8 cellular contexts compared by ENCODE assay signal in the genomic region with DNA sequence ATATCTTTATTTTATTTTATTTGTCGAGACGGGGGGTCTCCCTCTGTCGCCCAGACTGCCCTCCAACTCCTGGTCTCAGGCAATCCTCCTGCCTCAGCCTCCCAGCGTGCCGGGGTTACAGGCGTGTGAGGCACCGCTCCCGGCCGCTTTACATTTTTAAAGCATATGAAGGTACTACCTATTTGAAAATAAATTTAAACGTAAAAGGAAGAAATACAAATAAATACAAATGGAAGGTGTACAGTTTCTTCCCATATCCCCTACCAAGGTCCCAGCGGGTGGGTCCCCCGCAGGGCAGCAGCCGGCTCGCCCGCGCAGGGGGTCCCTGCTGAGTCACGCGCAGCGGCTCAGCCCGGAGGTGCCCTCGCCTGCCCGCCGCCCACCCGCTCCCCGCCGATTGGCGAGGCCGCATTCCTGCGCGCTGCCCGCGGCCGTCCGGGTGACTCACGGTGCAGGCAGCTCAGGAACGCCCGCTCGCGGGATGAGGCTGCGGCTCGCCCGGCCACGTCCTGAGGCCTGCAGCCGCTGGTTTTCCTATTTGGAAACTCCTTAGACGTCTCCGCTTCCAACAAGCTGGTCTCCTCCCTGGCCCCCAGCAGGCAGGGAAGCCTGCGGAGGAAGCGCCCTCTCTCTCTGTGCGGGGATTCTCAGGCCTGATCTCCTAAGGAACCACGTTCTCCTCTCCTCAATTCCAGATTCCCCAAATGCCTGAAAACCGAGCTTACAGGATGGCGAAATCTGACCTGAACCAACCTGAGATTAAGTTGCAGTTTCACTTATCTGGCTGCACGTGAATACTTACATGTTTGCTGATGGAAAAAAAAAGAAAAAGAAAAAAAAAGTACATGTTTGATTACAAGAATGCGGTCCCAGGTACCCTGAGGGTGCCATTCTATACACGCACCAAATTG. TPM values are rescaled to one million over a fixed set of nuclear protein-coding genes. Genes with fewer than 3 reads are reported as not detected.
DNase-seq lines count a peak whose midpoint lies in the region; ATAC-seq and TF ChIP-seq lines count a peak whose summit lies in the region.

No MANE protein-coding gene starts in this region.

- WGBS in esophagus, 2 donors, result 12 to 15% methylated on average over 55 of the region's 55 CpGs

- no peak for TF ChIP-seq CTCF in mucosa of descending colon (IDR thresholded peaks at IDR 0.05)

- H3K27ac ChIP-seq in esophagus (ENCODE audit: low read depth in 2 of 2, low read length in 1 of 2), result peak overlapping the region; percentile 83 to 87

- H3K4me3 Mint-ChIP-seq in activated naive CD4-positive, alpha-beta T cell treated with anti-CD3 and anti-CD28 coated beads for 36 hours, result peak overlapping the region; percentile 57
- H3K4me3 Mint-ChIP-seq in activated CD4-positive, alpha-beta T cell treated with anti-CD3 and anti-CD28 coated beads, Interleukin-2, amount 10 ng/mL, durations not matched to agents 24 days and 14 days, result peak overlapping the region; percentile 25
- peak overlapping the region; percentile 78 to 82 for H3K4me3 Mint-ChIP-seq in stimulated activated naive B cell treated with anti-CD40 and anti-IgM and Interleukin-4, amounts not matched to agents 10 μg/mL and 1 μg/mL and 100 μg/mL, for 72 hours

- no peak overlapping the region for H3K27ac Mint-ChIP-seq in activated naive CD4-positive, alpha-beta T cell treated with anti-CD3 and anti-CD28 coated beads for 36 hours
- H3K27ac Mint-ChIP-seq in activated CD4-positive, alpha-beta T cell treated with anti-CD3 and anti-CD28 coated beads, Interleukin-2, amount 10 ng/mL, durations not matched to agents 24 days and 14 days, result no peak overlapping the region
- H3K27ac Mint-ChIP-seq in stimulated activated naive B cell treated with anti-CD40 and anti-IgM and Interleukin-4, amounts not matched to agents 10 μg/mL and 1 μg/mL and 100 μg/mL, for 72 hours, result peak overlapping the region; percentile 93

- no peaks in the 10 kb centered on the region for H3K36me3 Mint-ChIP-seq in activated naive CD4-positive, alpha-beta T cell treated with anti-CD3 and anti-CD28 coated beads for 36 hours (ENCODE audit: low read depth)
- no peaks in the 10 kb centered on the region for H3K36me3 Mint-ChIP-seq in activated CD4-positive, alpha-beta T cell treated with anti-CD3 and anti-CD28 coated beads, Interleukin-2, amount 10 ng/mL, durations not matched to agents 24 days and 14 days (ENCODE audit: low read depth)
- H3K36me3 Mint-ChIP-seq in stimulated activated naive B cell treated with anti-CD40 and anti-IgM and Interleukin-4, amounts not matched to agents 10 μg/mL and 1 μg/mL and 100 μg/mL, for 72 hours, result no peaks in the 10 kb centered on the region

- no peaks in the 10 kb centered on the region for H3K9me3 ChIP-seq in esophagus (ENCODE audit: control insufficient read depth in 2 of 2, insufficient read depth in 1 of 2, low read depth in 1 of 2, low read length in 1 of 2)
- H3K9me3 ChIP-seq in mucosa of descending colon, result no peaks in the 10 kb centered on the region

- H3K27me3 ChIP-seq in esophagus (ENCODE audit: control insufficient read depth in 1 of 2, insufficient read depth in 2 of 2, low read length in 2 of 2), result no peaks in the 10 kb centered on the region

- peak; percentile 49 for DNase-seq in activated naive CD4-positive, alpha-beta T cell treated with anti-CD3 and anti-CD28 coated beads for 36 hours
- no peak for DNase-seq in activated naive CD4-positive, alpha-beta T cell (lab: John Stamatoyannopoulos, UW)
- DNase-seq in activated CD4-positive, alpha-beta T cell treated with anti-CD3 and anti-CD28 coated beads, Interleukin-2, amount 10 ng/mL, durations not matched to agents 24 days and 14 days, result peak; percentile 67
- DNase-seq in mucosa of descending colon (peak; percentile 50 to 79 (median 77)), DMS 273 (lab: John Stamatoyannopoulos, UW; ENCODE audit: unreplicated experiment) (no peak), SKM-1 treated with dmso at 0.1 percent for 144 hours (lab: John Stamatoyannopoulos, UW; ENCODE audit: unreplicated experiment) (no peak)
- no peak for DNase-seq in stimulated activated naive B cell treated with anti-CD40 and anti-IgM and Interleukin-4, amounts not matched to agents 10 μg/mL and 1 μg/mL and 100 μg/mL, for 72 hours

- CTCF ChIA-PET in activated naive CD4-positive, alpha-beta T cell treated with anti-CD3 and anti-CD28 coated beads for 36 hours (lab: Charles Lee), result interaction anchor here (1.0 to 1.2 kb wide), 3 partner anchors 13 to 152 kb away, joined by 4 to 5 read pairs (median 5); no protein-coding TSS in a partner anchor

- H3K4me1 Mint-ChIP-seq in activated naive CD4-positive, alpha-beta T cell treated with anti-CD3 and anti-CD28 coated beads for 36 hours (ENCODE audit: low read depth), result peaks cover 17% of the 10 kb centered on the region
- H3K4me1 Mint-ChIP-seq in activated CD4-positive, alpha-beta T cell treated with anti-CD3 and anti-CD28 coated beads, Interleukin-2, amount 10 ng/mL, durations not matched to agents 24 days and 14 days, result peaks cover 17% of the 10 kb centered on the region
- peaks cover 25 to 63% of the 10 kb centered on the region in 2 donors for H3K4me1 Mint-ChIP-seq in stimulated activated naive B cell treated with anti-CD40 and anti-IgM and Interleukin-4, amounts not matched to agents 10 μg/mL and 1 μg/mL and 100 μg/mL, for 72 hours

- intact Hi-C loops in activated naive CD4-positive, alpha-beta T cell treated with anti-CD3 and anti-CD28 coated beads for 36 hours (cut with micrococcal nuclease), result no loop called here
- intact Hi-C loops in activated CD4-positive, alpha-beta T cell treated with anti-CD3 and anti-CD28 coated beads, Interleukin-2, amount 10 ng/mL, durations not matched to agents 24 days and 14 days (cut with micrococcal nuclease), result no loop called here
- intact Hi-C loops in mucosa of descending colon (cut with DNase I, micrococcal nuclease), result no loop called here

- H3K4me3 ChIP-seq in esophagus (ENCODE audit: low read depth in 1 of 2, low read length in 2 of 2) (peak overlapping the region; percentile 25 to 29), mucosa of descending colon (no peak overlapping the region)

- peaks cover 4 to 11% of the 10 kb centered on the region in 2 donors for H3K4me1 ChIP-seq in esophagus (ENCODE audit: control insufficient read depth in 2 of 2, insufficient read depth in 2 of 2, low read length in 1 of 2)
- peaks cover 8% of the 10 kb centered on the region for H3K4me1 ChIP-seq in mucosa of descending colon (ENCODE audit: low read depth)

- no peaks in the 10 kb centered on the region for H3K9me3 Mint-ChIP-seq in activated naive CD4-positive, alpha-beta T cell treated with anti-CD3 and anti-CD28 coated beads for 36 hours
- H3K9me3 Mint-ChIP-seq in activated CD4-positive, alpha-beta T cell treated with anti-CD3 and anti-CD28 coated beads, Interleukin-2, amount 10 ng/mL, durations not matched to agents 24 days and 14 days, result no peaks in the 10 kb centered on the region
- no peaks in the 10 kb centered on the region for H3K9me3 Mint-ChIP-seq in stimulated activated naive B cell treated with anti-CD40 and anti-IgM and Interleukin-4, amounts not matched to agents 10 μg/mL and 1 μg/mL and 100 μg/mL, for 72 hours

- ATAC-seq in mucosa of descending colon, result peak; percentile 97
- ATAC-seq in stimulated activated naive B cell treated with anti-CD40 and anti-IgM and Interleukin-4, amounts not matched to agents 10 μg/mL and 1 μg/mL and 100 μg/mL, for 72 hours (replicated peaks), result peak; percentile 20 to 28

- H3K36me3 ChIP-seq in esophagus (ENCODE audit: control insufficient read depth in 2 of 2, insufficient read depth in 2 of 2, low read length in 1 of 2) (no peaks in the 10 kb centered on the region), mucosa of descending colon (ENCODE audit: low read depth) (no peaks in the 10 kb centered on the region)

- no peaks in the 10 kb centered on the region for H3K27me3 Mint-ChIP-seq in activated naive CD4-positive, alpha-beta T cell treated with anti-CD3 and anti-CD28 coated beads for 36 hours (ENCODE audit: low read depth)
- peaks cover 14% of the 10 kb centered on the region for H3K27me3 Mint-ChIP-seq in activated CD4-positive, alpha-beta T cell treated with anti-CD3 and anti-CD28 coated beads, Interleukin-2, amount 10 ng/mL, durations not matched to agents 24 days and 14 days
- peaks cover 5 to 7% of the 10 kb centered on the region in 2 donors for H3K27me3 Mint-ChIP-seq in stimulated activated naive B cell treated with anti-CD40 and anti-IgM and Interleukin-4, amounts not matched to agents 10 μg/mL and 1 μg/mL and 100 μg/mL, for 72 hours

RNA-seq across cellular contexts. Expression of a gene that starts 54.8 kb away (rescaled TPM):
- 10 to 100 TPM; 45.5 to 52.0 TPM for total RNA-seq in activated naive CD4-positive, alpha-beta T cell treated with anti-CD3 and anti-CD28 coated beads for 36 hours
- 57.4 and 61.0 TPM in 2 replicates for total RNA-seq in activated CD4-positive, alpha-beta T cell treated with anti-CD3 and anti-CD28 coated beads, Interleukin-2, amount 10 ng/mL, durations not matched to agents 24 days and 14 days
- polyA plus RNA-seq in esophagus, result 1 to 10 TPM; 8.0 to 9.2 TPM
- total RNA-seq in mucosa of descending colon, result 10 to 100 TPM; 16.6 to 27.9 (median 18.0) TPM

Comparison
In these comparisons a context has a peak if more than half of its experiments do, and no peak if none do; other contexts are left out.
1. DNase-seq: peak in activated naive CD4-positive, alpha-beta T cell treated with anti-CD3 and anti-CD28 coated beads for 36 hours (single experiment), activated CD4-positive, alpha-beta T cell treated with anti-CD3 and anti-CD28 coated beads, Interleukin-2, amount 10 ng/mL, durations not matched to agents 24 days and 14 days (single experiment) and mucosa of descending colon (3 of 3); none in activated naive CD4-positive, alpha-beta T cell (0 of 4), stimulated activated naive B cell treated with anti-CD40 and anti-IgM and Interleukin-4, amounts not matched to agents 10 μg/mL and 1 μg/mL and 100 μg/mL, for 72 hours (single experiment), DMS 273 (single experiment) and SKM-1 treated with dmso at 0.1 percent for 144 hours (single experiment).
2. H3K4me3 Mint-ChIP-seq: peak in every context shown above with its lines; median percentile 80 in stimulated activated naive B cell treated with anti-CD40 and anti-IgM and Interleukin-4, amounts not matched to agents 10 μg/mL and 1 μg/mL and 100 μg/mL, for 72 hours; 57 in activated naive CD4-positive, alpha-beta T cell treated with anti-CD3 and anti-CD28 coated beads for 36 hours; 25 in activated CD4-positive, alpha-beta T cell treated with anti-CD3 and anti-CD28 coated beads, Interleukin-2, amount 10 ng/mL, durations not matched to agents 24 days and 14 days.